ENCODE assay signal across 17 cellular contexts in genomic region chr2:67923696-67924095, GRCh38.
DNase-seq lines count a peak whose midpoint lies in the region; ATAC-seq and TF ChIP-seq lines count a peak whose summit lies in the region.
"Had no signal": no experiment of that assay in that cellular context is flagged by ENCODE, and none has a peak within 500 bp of the region (broad histone marks: within the 10 kb centered on the region; RNA-seq: fewer than 3 reads in every experiment).

No MANE protein-coding gene starts in this region.

- no peak overlapping the region for H3K18ac ChIP-seq in IMR-90 (ENCODE audit: low read depth, low read length)

- no peaks in the 10 kb centered on the region for H4K20me1 ChIP-seq in BLaER1
- H4K20me1 ChIP-seq in IMR-90 (ENCODE audit: insufficient read depth, low read length), result no peaks in the 10 kb centered on the region

- no peak overlapping the region for H4K8ac ChIP-seq in IMR-90 (ENCODE audit: low read depth in 2 of 2, low read length in 2 of 2)

- H3K23ac ChIP-seq in IMR-90 (ENCODE audit: low read depth, low read length), result no peak overlapping the region

- H3K4me3 ChIP-seq in BLaER1, result no peak overlapping the region
- no peak overlapping the region for H3K4me3 ChIP-seq in IMR-90 (ENCODE audit: insufficient read depth, low read depth, low read length)
- no peak overlapping the region for H3K4me3 ChIP-seq in fibroblast of pulmonary artery (replicated peaks; ENCODE audit: low read depth, low read length)
- H3K4me3 ChIP-seq: ascending aorta, coronary artery, K562, smooth muscle cell had no signal

- H2BK120ac ChIP-seq in IMR-90 (ENCODE audit: low read depth, low read length), result no peak overlapping the region

- peak overlapping the region; percentile 21 for H2AK9ac ChIP-seq in IMR-90 (replicated peaks; ENCODE audit: low read depth, low read length, poor library complexity)

- no peaks in the 10 kb centered on the region for H3K36me3 ChIP-seq in BLaER1
- no peaks in the 10 kb centered on the region for H3K36me3 ChIP-seq in IMR-90 (ENCODE audit: control insufficient read depth, insufficient read depth, low read length)
- H3K36me3 ChIP-seq: ascending aorta had no signal

- no peak overlapping the region for H3K56ac ChIP-seq in IMR-90 (ENCODE audit: extremely low read depth, insufficient read depth, low read length)

- no peak for ATAC-seq in IMR-90 (ENCODE audit: low read depth)
- ATAC-seq: K562; naive thymus-derived CD4-positive, alpha-beta T cell; T-helper 17 cell had no signal

- TF ChIP-seq CTCF in IMR-90 (conservative IDR thresholded peaks at IDR 0.05; ENCODE audit: low read depth, low read length) (no peak), fibroblast of pulmonary artery (IDR thresholded peaks at IDR 0.05; ENCODE audit: low read length, missing control alignments) (no peak)

- in situ Hi-C loops in IMR-90 (cut with MboI; ENCODE audit: low sequenced_read_pairs), result no loop called here

- TF ChIP-seq RAD21 in IMR-90 (IDR thresholded peaks at IDR 0.05; ENCODE audit: low read length), result no peak

- no peak overlapping the region for H2BK5ac ChIP-seq in IMR-90 (ENCODE audit: low read depth, low read length, poor library complexity, severe bottlenecking)

- no peak for DNase-seq in IMR-90
- peak; percentile 76 for DNase-seq in NCI-H82 (lab: John Stamatoyannopoulos, UW)
- DNase-seq in fibroblast of pulmonary artery (ENCODE audit: low read depth), result peak; percentile 22
- DNase-seq in cerebellar cortex (ENCODE audit: low spot score), result no peak
- DNase-seq in NCI-H1694 (lab: John Stamatoyannopoulos, UW), result no peak
- no peak for DNase-seq in NCI-H510A treated with DMSO at 0.1 percent for 48 hours (lab: John Stamatoyannopoulos, UW)
- DNase-seq: activated CD8-positive, alpha-beta memory T cell treated with anti-CD3 and anti-CD28 coated beads, Interleukin-2, amount 50 U/mL, for 48 hours; activated naive CD4-positive, alpha-beta T cell treated with Interleukin-2 at 50 U/mL for 16 hours; naive thymus-derived CD4-positive, alpha-beta T cell; NCI-H146; SHP77; T-helper 17 cell had no signal

- no peak overlapping the region for H3K14ac ChIP-seq in IMR-90 (replicated peaks; ENCODE audit: low read depth, low read length)

- intact Hi-C loops in IMR-90 (cut with micrococcal nuclease), result no loop called here

- no peak overlapping the region for H4K91ac ChIP-seq in IMR-90 (ENCODE audit: insufficient read depth, low read depth, low read length)

- H2BK20ac ChIP-seq in IMR-90 (ENCODE audit: low read depth, low read length), result peak overlapping the region; percentile 45; the same call in 1 of the 2 replicates

- H3K4me2 ChIP-seq in BLaER1 (peak overlapping the region; percentile 3; the same call in 1 of the 2 replicates), IMR-90 (ENCODE audit: low read depth, low read length) (no peak overlapping the region)
- H3K4me2 ChIP-seq: smooth muscle cell had no signal

- no peak overlapping the region for H3K27ac ChIP-seq in BLaER1
- no peak overlapping the region for H3K27ac ChIP-seq in IMR-90 (ENCODE audit: insufficient read depth, low read length)
- H3K27ac ChIP-seq: ascending aorta, coronary artery had no signal

- WGBS in IMR-90 (ENCODE audit: extremely low coverage in 2 of 2, insufficient read length in 1 of 2), 2 experiments, result no CpG with 5 or more reads among the region's 4 CpGs

- H3K4me1 ChIP-seq in BLaER1, result peaks cover 7% of the 10 kb centered on the region
- no peaks in the 10 kb centered on the region for H3K4me1 ChIP-seq in IMR-90 (ENCODE audit: control insufficient read depth, insufficient read depth, low read length)

- POLR2A ChIA-PET in IMR-90 (lab: Charles Lee; ENCODE audit: unreplicated experiment), result no interaction called here

- H3K9me1 ChIP-seq in IMR-90 (ENCODE audit: insufficient read depth, low read length), result no peaks in the 10 kb centered on the region

- BruUV-seq in IMR-90 (replicated peaks; lab: Mats Ljungman, UMichigan), result no TSS peak

- H3K27me3 ChIP-seq in BLaER1 (no peaks in the 10 kb centered on the region), IMR-90 (ENCODE audit: control insufficient read depth, insufficient read depth, low read length) (no peaks in the 10 kb centered on the region)
- H3K27me3 ChIP-seq: ascending aorta had no signal

- H2AFZ ChIP-seq in IMR-90 (replicated peaks; ENCODE audit: low read length, poor library complexity), result no peak overlapping the region

- H2BK15ac ChIP-seq in IMR-90 (ENCODE audit: low read depth, low read length), result no peak overlapping the region

- H3K4ac ChIP-seq in IMR-90 (ENCODE audit: low read depth, low read length), result no peak overlapping the region

- no peak overlapping the region for H4K5ac ChIP-seq in IMR-90 (ENCODE audit: low read depth, low read length)

- no peaks in the 10 kb centered on the region for H3K79me1 ChIP-seq in IMR-90 (ENCODE audit: low read depth in 1 of 2, low read length in 2 of 2)

- CTCF ChIA-PET in IMR-90 (lab: Yijun Ruan, JAX), result no interaction called here

- TF ChIP-seq POLR2A in IMR-90 (IDR thresholded peaks at IDR 0.05; ENCODE audit: low read depth, low read length), result no peak

- dilution Hi-C loops in IMR-90 (cut with HindIII; ENCODE audit: low sequenced_read_pairs, unreplicated experiment), result no loop called here

- H3K9me3 ChIP-seq in BLaER1 (no peaks in the 10 kb centered on the region), IMR-90 (ENCODE audit: control insufficient read depth, insufficient read depth, low read length) (no peaks in the 10 kb centered on the region)
- H3K9me3 ChIP-seq: ascending aorta had no signal

- H3K9ac ChIP-seq in BLaER1 (no peak overlapping the region), IMR-90 (ENCODE audit: low read depth, low read length) (no peak overlapping the region)

- no peak overlapping the region for H2AK5ac ChIP-seq in IMR-90 (ENCODE audit: low read depth, low read length)

TF ChIP-seq in IMR-90, 13 proteins besides CTCF, POLR2A, EP300 and RAD21:
- no peak for TF ChIP-seq RCOR1 (IDR thresholded peaks at IDR 0.05; ENCODE audit: insufficient replicate concordance, low read length)
- no peak for TF ChIP-seq NFE2L2 (IDR thresholded peaks at IDR 0.05; ENCODE audit: low read depth, low read length)
- TF ChIP-seq CHD1 (IDR thresholded peaks at IDR 0.05; ENCODE audit: low read depth, low read length), result no peak
- TF ChIP-seq MXI1 (IDR thresholded peaks at IDR 0.05; ENCODE audit: borderline replicate concordance, low read depth, low read length), result no peak
- no peak for TF ChIP-seq USF2 (IDR thresholded peaks at IDR 0.05; ENCODE audit: low read depth, low read length)
- no peak for TF ChIP-seq CEBPB (IDR thresholded peaks at IDR 0.05; ENCODE audit: low read depth, low read length)
- no peak for TF ChIP-seq BHLHE40 (IDR thresholded peaks at IDR 0.05; ENCODE audit: low read depth, low read length)
- no peak for TF ChIP-seq ELK1 (IDR thresholded peaks at IDR 0.05; ENCODE audit: borderline replicate concordance, low read depth, low read length)
- TF ChIP-seq FOS (IDR thresholded peaks at IDR 0.05; ENCODE audit: low read depth, low read length), result no peak
- no peak for TF ChIP-seq MAFK (IDR thresholded peaks at IDR 0.05; ENCODE audit: low read depth, low read length)
- TF ChIP-seq SMC3 (IDR thresholded peaks at IDR 0.05; ENCODE audit: low read depth, low read length), result no peak
- no peak for TF ChIP-seq MAZ (IDR thresholded peaks at IDR 0.05; ENCODE audit: borderline replicate concordance, low read depth, low read length)

Comparison
In these comparisons a context has a peak if more than half of its experiments do, and no peak if none do; other contexts are left out.
1. DNase-seq: peak in NCI-H82 (single experiment) and fibroblast of pulmonary artery (single experiment); none in IMR-90 (single experiment), cerebellar cortex (single experiment), NCI-H1694 (single experiment) and NCI-H510A treated with DMSO at 0.1 percent for 48 hours (single experiment).